8 cellular contexts compared by ENCODE assay signal in genomic region chrX:39196192-39197102, GRCh38.
DNase-seq lines count a peak whose midpoint lies in the region; ATAC-seq, FAIRE-seq and TF ChIP-seq lines count a peak whose summit lies in the region.

No MANE protein-coding gene starts in this region.

- H3K9me3 ChIP-seq in K562 (replicated peaks; ENCODE audit: control insufficient read depth, insufficient read depth, low read depth, low read length) (no peaks in the 10 kb centered on the region), skeletal muscle satellite cell (replicated peaks; ENCODE audit: low read length) (no peaks in the 10 kb centered on the region)

- no peak for TF ChIP-seq EP300 in K562 (IDR thresholded peaks at IDR 0.05; ENCODE audit: low read length)

- peak overlapping the region; percentile 22; the same call in 1 of the 2 replicates for H2AFZ ChIP-seq in K562 (ENCODE audit: low read depth, low read length)

- POLR2A ChIA-PET in K562 (lab: Yijun Ruan, JAX) = interaction anchor here (0.6 to 1.6 kb wide), 2 partner anchors 12 to 1230 kb away, joined by 3 read pairs; no protein-coding TSS in a partner anchor

- TF ChIP-seq RAD21 in K562 (CRISPR knock-in tag; conservative IDR thresholded peaks at IDR 0.05 in 1 of 2, IDR thresholded peaks at IDR 0.05 in 1 of 2) = no peak

- DNase-seq in GM06990 (ENCODE audit: extremely low read depth, insufficient read length) (peak; percentile 32), RPMI7951 (ENCODE audit: low read depth) (peak; percentile 99), K562 (ENCODE audit: extremely low read depth in 1 of 4, low spot score in 3 of 4) (peak; percentile 31 to 56 (median 34)), COR-L47 (lab: John Stamatoyannopoulos, UW) (no peak), NCI-H82 (lab: John Stamatoyannopoulos, UW) (no peak)

- WGBS in K562 (ENCODE audit: insufficient coverage, low coverage, missing lambda C conversion rate) = 3% methylated on average over 10 of the region's 10 CpGs

- H3K79me2 ChIP-seq in K562 (ENCODE audit: control insufficient read depth, insufficient read depth, low read length) = no peaks in the 10 kb centered on the region

- H3K4me2 ChIP-seq in K562 (ENCODE audit: insufficient read depth, low read length) (peak overlapping the region; percentile 24; the same call in 1 of the 2 replicates), skeletal muscle satellite cell (ENCODE audit: low read length) (peak overlapping the region; percentile 22)

- peak; percentile 73 for FAIRE-seq in K562 (lab: Jason Lieb, UNC)

- TF ChIP-seq CTCF in GM06990 (IDR thresholded peaks at IDR 0.05; ENCODE audit: insufficient read depth, low read length, poor library complexity, severe bottlenecking) = no peak
- TF ChIP-seq CTCF in K562 (IDR thresholded peaks at IDR 0.05 in 2 of 3, conservative IDR thresholded peaks at IDR 0.05 in 1 of 3; ENCODE audit: insufficient read depth in 2 of 3, low read depth in 1 of 3, low read length in 3 of 3) = no peak

- H3K27me3 ChIP-seq in GM06990 (replicated peaks; ENCODE audit: control insufficient read depth, insufficient read depth, low read length) = no peaks in the 10 kb centered on the region
- no peaks in the 10 kb centered on the region for H3K27me3 ChIP-seq in K562 (ENCODE audit: control insufficient read depth in 2 of 2, insufficient read depth in 2 of 2, low read length in 2 of 2)
- H3K27me3 ChIP-seq in skeletal muscle satellite cell (ENCODE audit: control insufficient read depth, insufficient read depth, low read length) = peaks cover 20% of the 10 kb centered on the region

- H3K27ac ChIP-seq in K562 (ENCODE audit: extremely low read depth, low read depth, low read length) = 0 out of 3 replicates have a peak overlapping the region, but pooled peaks have one; percentile 18

- peaks cover 0 to 7% of the 10 kb centered on the region in 2 experiments; a peak in 3 of 5 replicates for H3K4me1 ChIP-seq in K562 (replicated peaks in 1 of 2; ENCODE audit: control insufficient read depth in 2 of 2, insufficient read depth in 2 of 2, low read length in 2 of 2)
- peaks cover 7% of the 10 kb centered on the region for H3K4me1 ChIP-seq in skeletal muscle satellite cell (ENCODE audit: control insufficient read depth, insufficient read depth, low read length)

- peak; percentile 94 for ATAC-seq in GM21423 (IDR thresholded peaks at IDR 0.05; ENCODE audit: unreplicated experiment)
- ATAC-seq in HG03565 (IDR thresholded peaks at IDR 0.05; ENCODE audit: unreplicated experiment) = peak; percentile 93
- peak; percentile 89 for ATAC-seq in K562

- CTCF ChIA-PET in K562 (lab: Yijun Ruan, JAX; ENCODE audit: low intra/inter-chr PET ratio) = no interaction called here

- intact Hi-C loops in K562 (cut with micrococcal nuclease) = no loop called here

- BruUV-seq in K562 (replicated peaks; lab: Mats Ljungman, UMichigan) = no TSS peak

- no peaks in the 10 kb centered on the region for H3K9me1 ChIP-seq in K562 (ENCODE audit: control insufficient read depth, insufficient read depth, low read length)

- no peak overlapping the region; a peak in 1 of 4 replicates for H3K9ac ChIP-seq in K562 (ENCODE audit: insufficient read depth in 1 of 2, low read depth in 2 of 2, low read length in 2 of 2)
- no peak overlapping the region for H3K9ac ChIP-seq in skeletal muscle satellite cell (ENCODE audit: low read depth, low read length)

- no peaks in the 10 kb centered on the region for H4K20me1 ChIP-seq in K562 (replicated peaks; ENCODE audit: control insufficient read depth, insufficient read depth, low read length)

- H3K4me3 ChIP-seq in GM06990 (replicated peaks; ENCODE audit: low read depth, low read length) = 0 out of 2 replicates have a peak overlapping the region, but pooled peaks have one; percentile 22
- no peak overlapping the region for H3K4me3 ChIP-seq in K562
- H3K4me3 ChIP-seq in skeletal muscle satellite cell (ENCODE audit: low read length) = no peak overlapping the region

- no peaks in the 10 kb centered on the region for H3K36me3 ChIP-seq in GM06990 (ENCODE audit: control insufficient read depth, insufficient read depth, low read length)
- H3K36me3 ChIP-seq in K562 (ENCODE audit: control insufficient read depth, insufficient read depth, low read length) = no peaks in the 10 kb centered on the region
- H3K36me3 ChIP-seq in skeletal muscle satellite cell (ENCODE audit: insufficient read depth, low read length) = no peaks in the 10 kb centered on the region

- no peak for TF ChIP-seq POLR2A in K562 (conservative IDR thresholded peaks at IDR 0.05)

- in situ Hi-C loops in K562 (cut with MboI) = no loop called here

TF ChIP-seq in K562, 482 proteins besides CTCF, POLR2A, EP300 and RAD21 (continues in another document):
- TF ChIP-seq NFE2 (IDR thresholded peaks at IDR 0.05; ENCODE audit: low read depth) (peak; percentile 71), ZNF316 (IDR thresholded peaks at IDR 0.05) (peak; percentile 87), DPF2 (IDR thresholded peaks at IDR 0.05) (peak; percentile 39; the same call in 1 of the 2 replicates), MAFG (tag; conservative IDR thresholded peaks at IDR 0.05) (peak; percentile 77), BDP1 (IDR thresholded peaks at IDR 0.05; ENCODE audit: insufficient read depth, insufficient read length) (no peak), MEIS2 (IDR thresholded peaks at IDR 0.05; ENCODE audit: partially characterized antibody) (peak; percentile 59), BACH1 (tag; IDR thresholded peaks at IDR 0.05) (peak; percentile 55; the same call in 1 of the 2 replicates), ARID1B (IDR thresholded peaks at IDR 0.05) (peak; percentile 57), CBFB (CRISPR knock-in tag; IDR thresholded peaks at IDR 0.05) (0 out of 2 replicates have a peak, but pooled peaks have one; percentile 63), POLR3G (IDR thresholded peaks at IDR 0.05; ENCODE audit: extremely low read depth, insufficient read length, insufficient replicate concordance) (no peak), PKNOX1 (IDR thresholded peaks at IDR 0.05) (0 out of 2 replicates have a peak, but pooled peaks have one; percentile 12), NR2C2 (CRISPR knock-in tag; IDR thresholded peaks at IDR 0.05) (no peak), NR2C2 (tag; IDR thresholded peaks at IDR 0.05) (peak; percentile 7; the same call in 1 of the 2 replicates), JUND (IDR thresholded peaks at IDR 0.05; ENCODE audit: borderline replicate concordance, low read depth, low read length) (peak; percentile 48; the same call in 1 of the 2 replicates), JUND (tag; IDR thresholded peaks at IDR 0.05; ENCODE audit: borderline replicate concordance, low read depth, low read length) (peak; percentile 64; the same call in 2 of the 3 replicates), MAFF (IDR thresholded peaks at IDR 0.05; ENCODE audit: low read length) (peak; percentile 49; the same call in 1 of the 2 replicates), ARID3B (CRISPR knock-in tag; IDR thresholded peaks at IDR 0.05; ENCODE audit: borderline replicate concordance) (no peak), TOE1 (IDR thresholded peaks at IDR 0.05; ENCODE audit: borderline replicate concordance) (no peak), TOE1 (CRISPR knock-in tag; IDR thresholded peaks at IDR 0.05; ENCODE audit: borderline replicate concordance, low read depth) (no peak), SOX6 (IDR thresholded peaks at IDR 0.05) (peak; percentile 30; the same call in 1 of the 2 replicates), SMARCB1 (IDR thresholded peaks at IDR 0.05; ENCODE audit: insufficient read length, low read depth) (no peak), ZNF134 (CRISPR knock-in tag; conservative IDR thresholded peaks at IDR 0.05) (peak; percentile 47; the same call in 1 of the 2 replicates)
- TF ChIP-seq, protein P1, sequence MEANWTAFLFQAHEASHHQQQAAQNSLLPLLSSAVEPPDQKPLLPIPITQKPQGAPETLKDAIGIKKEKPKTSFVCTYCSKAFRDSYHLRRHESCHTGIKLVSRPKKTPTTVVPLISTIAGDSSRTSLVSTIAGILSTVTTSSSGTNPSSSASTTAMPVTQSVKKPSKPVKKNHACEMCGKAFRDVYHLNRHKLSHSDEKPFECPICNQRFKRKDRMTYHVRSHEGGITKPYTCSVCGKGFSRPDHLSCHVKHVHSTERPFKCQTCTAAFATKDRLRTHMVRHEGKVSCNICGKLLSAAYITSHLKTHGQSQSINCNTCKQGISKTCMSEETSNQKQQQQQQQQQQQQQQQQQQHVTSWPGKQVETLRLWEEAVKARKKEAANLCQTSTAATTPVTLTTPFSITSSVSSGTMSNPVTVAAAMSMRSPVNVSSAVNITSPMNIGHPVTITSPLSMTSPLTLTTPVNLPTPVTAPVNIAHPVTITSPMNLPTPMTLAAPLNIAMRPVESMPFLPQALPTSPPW (CRISPR knock-in tag; IDR thresholded peaks at IDR 0.05) = 0 out of 2 replicates have a peak, but pooled peaks have one; percentile 24

Comparison
In these comparisons a context has a peak if more than half of its experiments do, and no peak if none do; other contexts are left out.
1. DNase-seq: peak in GM06990 (single experiment), RPMI7951 (single experiment) and K562 (4 of 4); none in COR-L47 (single experiment) and NCI-H82 (single experiment).
2. Peak in every context shown above with its lines, with median percentiles within 50 percentile points of each other: ATAC-seq.